ENCODE assay signal across 17 cellular contexts in genomic region chr9:482736-483135, GRCh38. TPM values are rescaled to one million over a fixed set of nuclear protein-coding genes. Genes with fewer than 3 reads are reported as not detected.
DNase-seq lines count a peak whose midpoint lies in the region; TF ChIP-seq lines count a peak whose summit lies in the region.
"Had no signal": no experiment of that assay in that cellular context is flagged by ENCODE, and none has a peak within 500 bp of the region (broad histone marks: within the 10 kb centered on the region; RNA-seq: fewer than 3 reads in every experiment).

No MANE protein-coding gene starts in this region.

- H3K27ac ChIP-seq in breast epithelium: no peak overlapping the region
- H3K27ac ChIP-seq: 22Rv1; A549; BLaER1 treated with 17β-estradiol and CSF1 and Interleukin-3, amounts not matched to agents 10 nM and 100 nM; C4-2B had no signal

- no peak for TF ChIP-seq POLR2A in breast epithelium (IDR thresholded peaks at IDR 0.05)

- intact Hi-C loops in MCF 10A (cut with micrococcal nuclease) (no loop called here), breast epithelium (cut with DNase I; ENCODE audit: low total_unique reads) (no loop called here)

- no peak overlapping the region for H3K4me3 ChIP-seq in breast epithelium
- H3K4me3 ChIP-seq in epithelial cell of esophagus (ENCODE audit: low read length): no peak overlapping the region
- H3K4me3 ChIP-seq: A549; BLaER1 treated with 17β-estradiol and CSF1 and Interleukin-3, amounts not matched to agents 10 nM and 100 nM had no signal

- no peak overlapping the region for H3K4me3 Mint-ChIP-seq in MCF 10A (ENCODE audit: unreplicated experiment)
- no peak overlapping the region for H3K4me3 Mint-ChIP-seq in endothelial cell (ENCODE audit: unreplicated experiment)
- H3K4me3 Mint-ChIP-seq: B cell; CD4-positive, alpha-beta T cell; CD8-positive, alpha-beta T cell had no signal

- no peak for TF ChIP-seq CTCF in MCF 10A (IDR thresholded peaks at IDR 0.05; ENCODE audit: unreplicated experiment)
- no peak for TF ChIP-seq CTCF in breast epithelium (IDR thresholded peaks at IDR 0.05)
- TF ChIP-seq CTCF in epithelial cell of esophagus (IDR thresholded peaks at IDR 0.05; ENCODE audit: insufficient read depth, low read depth, low read length, missing control alignments): no peak
- TF ChIP-seq CTCF in endothelial cell (IDR thresholded peaks at IDR 0.05; ENCODE audit: unreplicated experiment): no peak

- H3K9me3 Mint-ChIP-seq in MCF 10A (ENCODE audit: unreplicated experiment) (no peaks in the 10 kb centered on the region), endothelial cell (ENCODE audit: unreplicated experiment) (no peaks in the 10 kb centered on the region)
- H3K9me3 Mint-ChIP-seq: CD4-positive, alpha-beta T cell had no signal

- H3K36me3 Mint-ChIP-seq in MCF 10A (ENCODE audit: insufficient read depth, unreplicated experiment) (no peaks in the 10 kb centered on the region), endothelial cell (ENCODE audit: low read depth, unreplicated experiment) (peaks cover 6% of the 10 kb centered on the region)

- DNase-seq in MCF 10A (ENCODE audit: unreplicated experiment) (peak; percentile 15), breast epithelium (ENCODE audit: low spot score in 2 of 2) (no peak), epithelial cell of esophagus (ENCODE audit: low read depth) (peak; percentile 56), NCI-H1436 treated with DMSO at 0.1 percent for 48 hours (lab: John Stamatoyannopoulos, UW) (no peak), endothelial cell (ENCODE audit: low spot score) (no peak)
- DNase-seq: AML-193; Caco-2; Calu3; CD4-positive, alpha-beta T cell; CD8-positive, alpha-beta T cell; DMS79 treated with DMSO at 0.1 percent for 48 hours; GF-D8 had no signal

- no peaks in the 10 kb centered on the region for H3K27me3 ChIP-seq in breast epithelium
- H3K27me3 ChIP-seq: BLaER1 treated with 17β-estradiol and CSF1 and Interleukin-3, amounts not matched to agents 10 nM and 100 nM had no signal

- BruUV-seq in MCF 10A (replicated peaks; lab: Mats Ljungman, UMichigan): no TSS peak

- no peaks in the 10 kb centered on the region for H3K4me1 Mint-ChIP-seq in MCF 10A (ENCODE audit: insufficient read depth, unreplicated experiment)
- no peaks in the 10 kb centered on the region for H3K4me1 Mint-ChIP-seq in endothelial cell (ENCODE audit: unreplicated experiment)
- H3K4me1 Mint-ChIP-seq: B cell had no signal

- no peaks in the 10 kb centered on the region for H3K4me1 ChIP-seq in breast epithelium
- H3K4me1 ChIP-seq: BLaER1 treated with 17β-estradiol and CSF1 and Interleukin-3, amounts not matched to agents 10 nM and 100 nM had no signal

- CTCF ChIA-PET in MCF 10A (lab: Yijun Ruan, JAX): interaction anchor here (0.7 kb wide), 2 partner anchors 10 to 293 kb away, joined by 3 to 4 read pairs; no protein-coding TSS in a partner anchor

- no peak overlapping the region for H3K27ac Mint-ChIP-seq in MCF 10A (ENCODE audit: low read depth, unreplicated experiment)
- H3K27ac Mint-ChIP-seq in endothelial cell (ENCODE audit: unreplicated experiment): no peak overlapping the region
- H3K27ac Mint-ChIP-seq: B cell; CD4-positive, alpha-beta T cell; CD8-positive, alpha-beta T cell had no signal

- POLR2A ChIA-PET in MCF 10A (lab: Yijun Ruan, JAX): no interaction called here

- H3K36me3 ChIP-seq in breast epithelium: no peaks in the 10 kb centered on the region

- H3K27me3 Mint-ChIP-seq in MCF 10A (ENCODE audit: insufficient read depth, unreplicated experiment) (no peaks in the 10 kb centered on the region), endothelial cell (ENCODE audit: unreplicated experiment) (peaks cover 3% of the 10 kb centered on the region)
- H3K27me3 Mint-ChIP-seq: B cell; CD4-positive, alpha-beta T cell had no signal

- H3K9me3 ChIP-seq in breast epithelium: no peaks in the 10 kb centered on the region
- H3K9me3 ChIP-seq: A549, Caco-2 had no signal

RNA-seq across cellular contexts. Expression of gene KANK1, which starts 21.8 kb away (rescaled TPM):
- total RNA-seq in MCF 10A (2022) (46.0 and 56.1 TPM in 2 replicates), breast epithelium (10 to 100 TPM; 59.4 to 76.7 (median 64.9) TPM), endothelial cell (ENCODE audit: unreplicated experiment) (18.4 TPM)

Comparison
In these comparisons a context has a peak if more than half of its experiments do, and no peak if none do; other contexts are left out.
1. DNase-seq: peak in MCF 10A (single experiment) and epithelial cell of esophagus (single experiment); none in breast epithelium (0 of 2), NCI-H1436 treated with DMSO at 0.1 percent for 48 hours (single experiment) and endothelial cell (single experiment).